8 cellular contexts compared by ENCODE assay signal in the genomic region with DNA sequence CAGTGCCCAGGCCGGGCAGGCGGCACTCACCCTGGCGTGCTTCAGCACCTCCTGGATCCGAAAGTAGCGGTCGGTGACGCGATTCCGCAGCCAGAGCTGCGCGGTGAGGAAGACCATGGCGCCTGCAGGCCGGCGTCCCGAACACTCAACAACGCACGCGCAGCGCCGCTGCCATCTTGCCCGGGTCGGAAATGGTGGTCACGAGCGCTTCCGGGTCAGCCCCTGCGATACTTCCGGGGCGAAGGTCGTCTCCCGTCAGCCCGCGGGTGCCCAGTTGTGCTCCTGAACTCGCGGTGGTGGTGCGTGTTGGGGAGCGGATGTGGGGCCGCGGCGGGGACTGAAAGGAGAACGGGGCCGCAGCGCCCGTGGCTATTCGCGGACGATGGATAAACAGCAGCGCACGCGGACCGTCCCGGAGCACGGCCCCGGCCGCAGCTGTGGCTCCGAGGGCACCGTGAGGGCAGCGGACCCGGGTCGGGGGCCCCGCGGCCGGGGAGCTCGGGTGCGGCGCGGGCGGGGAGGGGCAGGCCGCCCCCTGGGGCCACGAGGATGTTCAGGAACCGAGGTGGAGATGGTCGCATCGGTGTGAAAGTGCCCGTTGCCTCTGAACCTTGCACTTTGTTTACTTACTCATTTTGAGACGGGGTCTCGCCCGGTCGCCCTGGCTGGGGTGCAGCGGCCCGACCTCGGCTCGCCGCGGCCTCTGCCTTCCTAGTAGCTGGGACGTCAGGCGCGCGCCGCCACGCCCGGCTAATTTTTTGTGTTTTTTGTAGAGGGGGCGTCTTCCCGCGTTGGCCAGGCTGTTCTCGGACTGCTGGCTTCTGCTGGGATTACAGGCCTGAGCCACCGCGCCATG. TPM values are rescaled to one million over a fixed set of nuclear protein-coding genes. Genes with fewer than 3 reads are reported as not detected.
DNase-seq lines count a peak whose midpoint lies in the region; ATAC-seq and TF ChIP-seq lines count a peak whose summit lies in the region.

A gene (minus strand): TSS at position 193 of the 856 bp plus-strand sequence. CDS start 76 bp downstream, at position 117.

- peak; percentile 36 to 72 for TF ChIP-seq POLR2A in uterus (IDR thresholded peaks at IDR 0.05)

- ATAC-seq in GM18502 (IDR thresholded peaks at IDR 0.05; ENCODE audit: poor library complexity, unreplicated experiment) (peak; percentile 89), HG02943 (IDR thresholded peaks at IDR 0.05; ENCODE audit: low read depth, unreplicated experiment) (peak; percentile 82), right cardiac atrium (peak; percentile 96 to 97)

- peak within 1 kb of the TSS; percentile 84 for H3K27ac ChIP-seq in angular gyrus (ENCODE audit: low read depth, low read length)
- H3K27ac ChIP-seq in right cardiac atrium (ENCODE audit: low read length): peak within 1 kb of the TSS; percentile 79
- peak within 1 kb of the TSS; percentile 72 to 82 for H3K27ac ChIP-seq in uterus

- DNase-seq in NCI-H187 treated with DMSO at 0.1 percent for 48 hours (lab: John Stamatoyannopoulos, UW): peak; percentile 38
- peak; percentile 93 to 98 (median 95) for DNase-seq in T-helper 2 cell
- peak; percentile 95 to 98 (median 98) for DNase-seq in right cardiac atrium
- DNase-seq in putamen (ENCODE audit: low spot score): peak; percentile 93
- peak; percentile 92 to 95 for DNase-seq in uterus

- H3K27me3 ChIP-seq in right cardiac atrium (ENCODE audit: control insufficient read depth, insufficient read depth) (no peaks in the 10 kb centered on the region), uterus (no peaks in the 10 kb centered on the region)

- peak in 1 of 4 experiments; percentile 35 for TF ChIP-seq CTCF in uterus (IDR thresholded peaks at IDR 0.05)

- H3K4me3 ChIP-seq in right cardiac atrium (ENCODE audit: low read length): peak within 1 kb of the TSS; percentile 94
- peak within 1 kb of the TSS; percentile 84 to 88 for H3K4me3 ChIP-seq in uterus

- H3K36me3 ChIP-seq in uterus: no peaks in the 10 kb centered on the region

- intact Hi-C loops in right cardiac atrium (cut with DNase I): no loop called here
- intact Hi-C loops in uterus (cut with DNase I; ENCODE audit: low total_unique reads): no loop called here

- H3K4me1 ChIP-seq in right cardiac atrium (ENCODE audit: control insufficient read depth, insufficient read depth, low read length): peaks cover 7% of the 10 kb centered on the region
- H3K4me1 ChIP-seq in uterus: peaks cover 7 to 19% of the 10 kb centered on the region in 2 donors

- WGBS in right cardiac atrium: under 1% methylated on average over 96 of the region's 96 CpGs

- H3K9me3 ChIP-seq in right cardiac atrium (ENCODE audit: control insufficient read depth, low read length): no peaks in the 10 kb centered on the region
- H3K9me3 ChIP-seq in uterus: no peaks in the 10 kb centered on the region

RNA-seq across cellular contexts. Expression of the gene that starts here (rescaled TPM):
- 100 to 1,000 TPM; 121 to 144 (median 132) TPM for total RNA-seq in right cardiac atrium
- polyA plus RNA-seq in right cardiac atrium: 190 TPM
- total RNA-seq in uterus: 100 to 1,000 TPM in 1 of 4 donors, 10 to 100 TPM in 3; 34.3 to 114 (median 65.1) TPM

Comparison
In these comparisons a context has a peak if more than half of its experiments do, and no peak if none do; other contexts are left out.
1. Peak in every context shown above with its lines: DNase-seq, ATAC-seq, H3K4me3 ChIP-seq and H3K27ac ChIP-seq.
2. DNase-seq: peak in every context shown above with its lines; median percentile 98 in right cardiac atrium; 95 in T-helper 2 cell; 94 in uterus; 93 in putamen; 38 in NCI-H187 treated with DMSO at 0.1 percent for 48 hours.